ENCODE assay signal across 25 cellular contexts in the genomic region with DNA sequence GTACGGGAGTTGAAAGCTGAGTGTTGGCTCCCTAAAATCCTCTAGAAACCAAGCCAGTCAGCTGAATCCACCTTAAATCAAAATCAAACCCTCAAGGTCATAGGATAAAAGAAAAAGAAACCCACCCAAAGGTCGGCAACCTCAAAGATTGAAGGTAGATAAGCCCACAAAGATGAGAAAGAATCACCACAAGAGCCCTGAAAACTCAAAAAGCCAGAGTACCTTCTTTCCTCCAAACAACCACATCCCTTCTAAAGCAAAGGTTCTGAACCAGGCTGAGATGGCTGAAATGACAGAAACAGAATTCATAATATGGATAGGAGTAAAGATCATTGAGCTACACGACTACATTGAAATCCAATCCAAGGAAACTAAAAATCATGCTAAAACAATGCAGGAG.
DNase-seq lines count a peak whose midpoint lies in the region; ATAC-seq, FAIRE-seq and TF ChIP-seq lines count a peak whose summit lies in the region.
"Had no signal": no experiment of that assay in that cellular context is flagged by ENCODE, and none has a peak within 500 bp of the region (broad histone marks: within the 10 kb centered on the region; RNA-seq: fewer than 3 reads in every experiment).

No MANE protein-coding gene starts in this region.

- no peak for ATAC-seq in right lobe of liver
- ATAC-seq in HepG2, result no peak
- ATAC-seq in activated CD8-positive, alpha-beta T cell treated with anti-CD3 and anti-CD28 coated beads, Interleukin-2, amount 10 ng/mL, durations not matched to agents 7 days and 5 days, result peak; percentile 61
- ATAC-seq in GM18858 (IDR thresholded peaks at IDR 0.05; ENCODE audit: unreplicated experiment), result no peak
- ATAC-seq in GM18519 (IDR thresholded peaks at IDR 0.05; ENCODE audit: low FRiP score, unreplicated experiment), result no peak
- ATAC-seq: A549, HCT116 had no signal

- H3K36me3 ChIP-seq in right lobe of liver (no peaks in the 10 kb centered on the region), HepG2 (replicated peaks in 1 of 2; ENCODE audit: control insufficient read depth in 1 of 2, insufficient read depth in 2 of 2, low read length in 2 of 2) (no peaks in the 10 kb centered on the region)
- H3K36me3 ChIP-seq: SJCRH30 had no signal

- no peak for DNase-seq in right lobe of liver
- DNase-seq in HepG2 (ENCODE audit: low spot score), result no peak
- peak; percentile 45 for DNase-seq in activated CD8-positive, alpha-beta T cell treated with anti-CD3 and anti-CD28 coated beads, Interleukin-2, amount 10 ng/mL, durations not matched to agents 7 days and 5 days
- peak; percentile 5 to 6 (median 6) for DNase-seq in immature natural killer cell
- DNase-seq in NCI-H2029 treated with DMSO at 0.1 percent for 48 hours (lab: John Stamatoyannopoulos, UW), result no peak
- no peak for DNase-seq in activated CD8-positive, alpha-beta memory T cell treated with anti-CD3 and anti-CD28 coated beads, Interleukin-2, amount 50 U/mL, for 4 hours
- DNase-seq: DMS 273 treated with DMSO at 0.1 percent for 48 hours, NCI-H1105, NCI-H2029, NCI-H2171, NCI-H524 treated with DMSO at 0.1 percent for 48 hours, NCI-H82, OCI-M1, SJCRH30 had no signal

- no TSS peak for BruUV-seq in HepG2 (replicated peaks; lab: Mats Ljungman, UMichigan)

- no peak overlapping the region for H2AFZ ChIP-seq in HepG2 (ENCODE audit: low read length)

- peak overlapping the region; percentile 4 for H3K4me3 Mint-ChIP-seq in activated CD8-positive, alpha-beta T cell treated with anti-CD3 and anti-CD28 coated beads, Interleukin-2, amount 10 ng/mL, durations not matched to agents 7 days and 5 days
- H3K4me3 Mint-ChIP-seq in immature natural killer cell, result no peak overlapping the region
- H3K4me3 Mint-ChIP-seq: B cell, CD14-positive monocyte had no signal

- no peak overlapping the region for H3K4me2 ChIP-seq in HepG2 (ENCODE audit: low read depth, low read length)
- H3K4me2 ChIP-seq: A549, KMS-11 had no signal

- TF ChIP-seq CTCF in right lobe of liver (IDR thresholded peaks at IDR 0.05), result no peak
- no peak for TF ChIP-seq CTCF in HepG2 (CRISPR knock-in tag; IDR thresholded peaks at IDR 0.05)

- TF ChIP-seq RAD21 in HepG2 (CRISPR knock-in tag; IDR thresholded peaks at IDR 0.05), result no peak

- H3K4me3 ChIP-seq in right lobe of liver, result no peak overlapping the region
- H3K4me3 ChIP-seq in HepG2 (replicated peaks in 1 of 3; ENCODE audit: insufficient read depth in 1 of 3, low read depth in 2 of 3, low read length in 3 of 3), result no peak overlapping the region
- H3K4me3 ChIP-seq: A549, SJCRH30 had no signal

- no peak overlapping the region for H3K27ac Mint-ChIP-seq in activated CD8-positive, alpha-beta T cell treated with anti-CD3 and anti-CD28 coated beads, Interleukin-2, amount 10 ng/mL, durations not matched to agents 7 days and 5 days
- no peak overlapping the region for H3K27ac Mint-ChIP-seq in immature natural killer cell
- H3K27ac Mint-ChIP-seq: B cell had no signal

- intact Hi-C loops in right lobe of liver (cut with DNase I), result no loop called here
- intact Hi-C loops in HepG2 (cut with micrococcal nuclease; ENCODE audit: unreplicated experiment), result no loop called here

- no peaks in the 10 kb centered on the region for H3K27me3 ChIP-seq in right lobe of liver
- no peaks in the 10 kb centered on the region for H3K27me3 ChIP-seq in HepG2 (ENCODE audit: control insufficient read depth in 1 of 2, insufficient read depth in 2 of 2, low read length in 2 of 2)
- H3K27me3 ChIP-seq: SJCRH30 had no signal

- in situ Hi-C loops in HepG2 (cut with HindIII; ENCODE audit: extremely low pct_ligation_motif_present, low pct_unique_long_range_greater_than_20kb), result no loop called here

- CTCF ChIA-PET in HepG2 (lab: Yijun Ruan, JAX; ENCODE audit: low intra/inter-chr PET ratio, low total read pairs), result no interaction called here
- CTCF ChIA-PET in activated CD8-positive, alpha-beta T cell treated with anti-CD3 and anti-CD28 coated beads, Interleukin-2, amount 10 ng/mL, durations not matched to agents 7 days and 5 days (lab: Charles Lee), result no interaction called here

- H3K27ac ChIP-seq in right lobe of liver, result peak overlapping the region in 2 of 3 donors; percentile 34 to 70
- no peak overlapping the region for H3K27ac ChIP-seq in HepG2 (ENCODE audit: extremely low read length, insufficient read depth, low read length)
- H3K27ac ChIP-seq: A549, KMS-11, SJCRH30 had no signal

- peaks cover 45% of the 10 kb centered on the region for H3K27me3 Mint-ChIP-seq in activated CD8-positive, alpha-beta T cell treated with anti-CD3 and anti-CD28 coated beads, Interleukin-2, amount 10 ng/mL, durations not matched to agents 7 days and 5 days (ENCODE audit: low read depth)
- peaks cover 0 to 13% (median 2%) of the 10 kb centered on the region in 3 donors for H3K27me3 Mint-ChIP-seq in immature natural killer cell (ENCODE audit: low read depth in 3 of 3)
- H3K27me3 Mint-ChIP-seq: B cell had no signal

- no peak for FAIRE-seq in HepG2 (lab: Jason Lieb, UNC)
- FAIRE-seq: A549, GM12891, GM19239, H1, RCC 7860 had no signal

- WGBS in right lobe of liver (ENCODE audit: insufficient coverage, low coverage, low lambda C conversion rate, missing lambda C conversion rate), result 53% methylated on average over 3 of the region's 3 CpGs
- WGBS in HepG2 (ENCODE audit: low lambda C conversion rate), result 25% methylated on average over 3 of the region's 3 CpGs

- H3K4me1 ChIP-seq in right lobe of liver (peaks cover 0 to 14% (median 3%) of the 10 kb centered on the region in 4 donors), HepG2 (ENCODE audit: insufficient read depth, low read length) (0 out of 2 replicates have a peak, but pooled peaks cover 4% of the 10 kb centered on the region)
- H3K4me1 ChIP-seq: A549, SJCRH30 had no signal

- TF ChIP-seq EP300 in HepG2 (IDR thresholded peaks at IDR 0.05; ENCODE audit: low read depth in 2 of 2, low read length in 2 of 2) (no peak), HepG2 (CRISPR knock-in tag; IDR thresholded peaks at IDR 0.05; ENCODE audit: borderline replicate concordance) (no peak)

- H3K9me3 Mint-ChIP-seq in activated CD8-positive, alpha-beta T cell treated with anti-CD3 and anti-CD28 coated beads, Interleukin-2, amount 10 ng/mL, durations not matched to agents 7 days and 5 days (ENCODE audit: insufficient read depth), result no peaks in the 10 kb centered on the region
- no peaks in the 10 kb centered on the region for H3K9me3 Mint-ChIP-seq in immature natural killer cell

- TF ChIP-seq POLR2A in right lobe of liver (IDR thresholded peaks at IDR 0.05) (no peak), HepG2 (IDR thresholded peaks at IDR 0.05; ENCODE audit: insufficient read depth in 1 of 2, low read depth in 2 of 2, low read length in 2 of 2) (no peak)

- H3K36me3 Mint-ChIP-seq in activated CD8-positive, alpha-beta T cell treated with anti-CD3 and anti-CD28 coated beads, Interleukin-2, amount 10 ng/mL, durations not matched to agents 7 days and 5 days (ENCODE audit: low read depth), result no peaks in the 10 kb centered on the region
- H3K36me3 Mint-ChIP-seq in immature natural killer cell, result no peaks in the 10 kb centered on the region
- H3K36me3 Mint-ChIP-seq: CD14-positive monocyte had no signal

- no peaks in the 10 kb centered on the region for H3K79me2 ChIP-seq in HepG2 (ENCODE audit: insufficient read depth, low read length)

- H3K9me3 ChIP-seq in right lobe of liver (no peaks in the 10 kb centered on the region), HepG2 (ENCODE audit: low read length) (no peaks in the 10 kb centered on the region)
- H3K9me3 ChIP-seq: A549, SJCRH30 had no signal

- no peak overlapping the region for H3K9ac ChIP-seq in HepG2 (ENCODE audit: insufficient read depth, low read depth, low read length)
- H3K9ac ChIP-seq: KMS-11 had no signal

- POLR2A ChIA-PET in HepG2 (lab: Yijun Ruan, JAX), result no interaction called here
- POLR2A ChIA-PET in activated CD8-positive, alpha-beta T cell treated with anti-CD3 and anti-CD28 coated beads, Interleukin-2, amount 10 ng/mL, durations not matched to agents 7 days and 5 days (lab: Charles Lee), result interaction anchor here (1.9 kb wide), 1 partner anchor 92 kb away, joined by 6 read pairs; a partner anchor contains a TSS

- peaks cover 19% of the 10 kb centered on the region for H3K4me1 Mint-ChIP-seq in activated CD8-positive, alpha-beta T cell treated with anti-CD3 and anti-CD28 coated beads, Interleukin-2, amount 10 ng/mL, durations not matched to agents 7 days and 5 days (ENCODE audit: low read depth)
- peaks cover 3 to 6% of the 10 kb centered on the region in 2 donors for H3K4me1 Mint-ChIP-seq in immature natural killer cell
- H3K4me1 Mint-ChIP-seq: B cell, CD14-positive monocyte had no signal

- no peaks in the 10 kb centered on the region for H4K20me1 ChIP-seq in HepG2 (ENCODE audit: insufficient read depth, low read length)

TF ChIP-seq in HepG2, 621 proteins besides CTCF, POLR2A, EP300 and RAD21 (continues in another document):
- TF ChIP-seq, protein P1, sequence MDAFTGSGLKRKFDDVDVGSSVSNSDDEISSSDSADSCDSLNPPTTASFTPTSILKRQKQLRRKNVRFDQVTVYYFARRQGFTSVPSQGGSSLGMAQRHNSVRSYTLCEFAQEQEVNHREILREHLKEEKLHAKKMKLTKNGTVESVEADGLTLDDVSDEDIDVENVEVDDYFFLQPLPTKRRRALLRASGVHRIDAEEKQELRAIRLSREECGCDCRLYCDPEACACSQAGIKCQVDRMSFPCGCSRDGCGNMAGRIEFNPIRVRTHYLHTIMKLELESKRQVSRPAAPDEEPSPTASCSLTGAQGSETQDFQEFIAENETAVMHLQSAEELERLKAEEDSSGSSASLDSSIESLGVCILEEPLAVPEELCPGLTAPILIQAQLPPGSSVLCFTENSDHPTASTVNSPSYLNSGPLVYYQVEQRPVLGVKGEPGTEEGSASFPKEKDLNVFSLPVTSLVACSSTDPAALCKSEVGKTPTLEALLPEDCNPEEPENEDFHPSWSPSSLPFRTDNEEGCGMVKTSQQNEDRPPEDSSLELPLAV (CRISPR knock-in tag; conservative IDR thresholded peaks at IDR 0.05; ENCODE audit: low read depth), result no peak
- TF ChIP-seq TOPORS (CRISPR knock-in tag; IDR thresholded peaks at IDR 0.05) (no peak), ZNF670 (CRISPR knock-in tag; IDR thresholded peaks at IDR 0.05; ENCODE audit: borderline replicate concordance) (no peak)

Comparison
In these comparisons a context has a peak if more than half of its experiments do, and no peak if none do; other contexts are left out.
1. DNase-seq: peak in activated CD8-positive, alpha-beta T cell treated with anti-CD3 and anti-CD28 coated beads, Interleukin-2, amount 10 ng/mL, durations not matched to agents 7 days and 5 days (single experiment) and immature natural killer cell (3 of 3); none in right lobe of liver (0 of 3), HepG2 (single experiment), NCI-H2029 treated with DMSO at 0.1 percent for 48 hours (single experiment) and activated CD8-positive, alpha-beta memory T cell treated with anti-CD3 and anti-CD28 coated beads, Interleukin-2, amount 50 U/mL, for 4 hours (single experiment).